ENCODE assay signal across 8 cellular contexts in the genomic region with DNA sequence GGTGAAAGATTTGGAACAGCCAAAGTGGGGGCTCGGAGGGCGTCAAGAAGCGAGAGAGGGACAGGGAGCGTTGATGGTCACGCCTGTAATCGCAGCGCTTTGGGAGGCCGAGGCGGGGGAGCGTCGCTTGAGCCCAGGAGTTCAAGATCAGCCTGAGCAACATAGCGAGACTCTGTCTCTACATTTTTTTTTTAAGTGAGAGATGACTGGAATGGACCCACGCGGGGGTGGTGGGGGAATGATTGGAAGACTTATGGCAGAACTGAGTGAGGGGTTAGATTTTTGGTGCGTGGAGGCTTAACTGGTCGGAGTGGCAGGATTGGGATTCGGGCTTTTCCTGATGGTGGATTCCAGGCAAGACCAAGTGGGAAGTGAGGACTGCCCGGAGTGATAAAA. TPM values are rescaled to one million over a fixed set of nuclear protein-coding genes. Genes with fewer than 3 reads are reported as not detected.
A peak's percentile ranks its signal among the peaks of the same experiment; 100 is the strongest.
DNase-seq lines count a peak whose midpoint lies in the region; ATAC-seq and TF ChIP-seq lines count a peak whose summit lies in the region.

No MANE protein-coding gene starts in this region.

- H3K4me3 ChIP-seq in HFF-Myc (replicated peaks; ENCODE audit: low read depth, low read length) (peak overlapping the region; percentile 97), retinal pigment epithelial cell (ENCODE audit: low read length) (peak overlapping the region; percentile 92)

- peaks cover 4% of the 10 kb centered on the region for H3K4me1 ChIP-seq in foreskin keratinocyte

- TF ChIP-seq CTCF in HFF-Myc (IDR thresholded peaks at IDR 0.05; ENCODE audit: low read depth, low read length, missing control alignments) (no peak), VCaP (conservative IDR thresholded peaks at IDR 0.05) (no peak), foreskin keratinocyte (conservative IDR thresholded peaks at IDR 0.05) (no peak), retinal pigment epithelial cell (conservative IDR thresholded peaks at IDR 0.05; ENCODE audit: low read depth, low read length) (no peak)

- DNase-seq in HFF-Myc (ENCODE audit: extremely low read depth, low read depth) (no peak), foreskin keratinocyte (no peak), retinal pigment epithelial cell (ENCODE audit: low read depth) (no peak), NCI-H345 treated with DMSO at 0.1 percent for 48 hours (lab: John Stamatoyannopoulos, UW; ENCODE audit: unreplicated experiment) (no peak), DMS153 treated with DMSO at 0.1 percent for 48 hours (lab: John Stamatoyannopoulos, UW; ENCODE audit: unreplicated experiment) (no peak)

- ATAC-seq in foreskin keratinocyte (peak; percentile 10), HG03457 (IDR thresholded peaks at IDR 0.05; ENCODE audit: unreplicated experiment) (no peak), GM18861 (IDR thresholded peaks at IDR 0.05; ENCODE audit: unreplicated experiment) (no peak)

- H3K27me3 ChIP-seq in foreskin keratinocyte: no peaks in the 10 kb centered on the region

- H3K27ac ChIP-seq in VCaP: peak overlapping the region; percentile 95
- H3K27ac ChIP-seq in foreskin keratinocyte: peak overlapping the region; percentile 65

RNA-seq across cellular contexts. Expression of gene PSMD8, which starts 0.7 kb away (rescaled TPM):
- 247 and 259 TPM in 2 replicates for total RNA-seq in foreskin keratinocyte
- 363 and 391 TPM in 2 replicates for polyA plus RNA-seq in foreskin keratinocyte

RNA-seq across cellular contexts. Expression of gene GGN, which starts 12.7 kb away (rescaled TPM):
- total RNA-seq in foreskin keratinocyte: 0.42 and 0.58 TPM in 2 replicates
- 0.33 and 0.71 TPM in 2 replicates for polyA plus RNA-seq in foreskin keratinocyte

RNA-seq across cellular contexts. Expression of gene SPRED3, which starts 13.4 kb away (rescaled TPM):
- total RNA-seq in foreskin keratinocyte: 2.6 and 2.7 TPM in 2 replicates
- polyA plus RNA-seq in foreskin keratinocyte: 2.3 and 2.6 TPM in 2 replicates

RNA-seq across cellular contexts. Expression of gene FAM98C, which starts 27.8 kb away (rescaled TPM):
- 10.9 and 13.0 TPM in 2 replicates for total RNA-seq in foreskin keratinocyte
- 15.3 and 15.7 TPM in 2 replicates for polyA plus RNA-seq in foreskin keratinocyte

RNA-seq across cellular contexts. Expression of gene CATSPERG, which starts 39.5 kb away (rescaled TPM):
- 0.63 and 1.4 TPM in 2 replicates for total RNA-seq in foreskin keratinocyte
- 0.64 and 0.71 TPM in 2 replicates for polyA plus RNA-seq in foreskin keratinocyte
